8 cellular contexts compared by ENCODE assay signal in genomic region chr16:23504453-23505179, GRCh38. TPM values are rescaled to one million over a fixed set of nuclear protein-coding genes. Genes with fewer than 3 reads are reported as not detected.
DNase-seq lines count a peak whose midpoint lies in the region; ATAC-seq, FAIRE-seq and TF ChIP-seq lines count a peak whose summit lies in the region.

No MANE protein-coding gene starts in this region.

- peak overlapping the region; percentile 89 for H3K4me2 ChIP-seq in OCI-LY1 (ENCODE audit: low read length)

- H3K4me3 Mint-ChIP-seq in activated T-cell treated with anti-CD3 and anti-CD28 coated beads, Interleukin-2, amount 50 U/mL, for 4 hours, result peak overlapping the region; percentile 39
- no peak overlapping the region for H3K4me3 Mint-ChIP-seq in progenitor cell of endocrine pancreas (ENCODE audit: low read depth)

- H3K27me3 ChIP-seq in OCI-LY1 (ENCODE audit: insufficient read depth, low read length), result no peaks in the 10 kb centered on the region

- peaks cover 100% of the 10 kb centered on the region for H3K79me2 ChIP-seq in OCI-LY1 (ENCODE audit: insufficient read depth, low read length)

- H3K36me3 Mint-ChIP-seq in activated T-cell treated with anti-CD3 and anti-CD28 coated beads, Interleukin-2, amount 50 U/mL, for 4 hours (ENCODE audit: insufficient read depth), result peaks cover 18% of the 10 kb centered on the region
- peaks cover 5% of the 10 kb centered on the region for H3K36me3 Mint-ChIP-seq in progenitor cell of endocrine pancreas (ENCODE audit: insufficient read depth)

- H3K36me3 ChIP-seq in OCI-LY1 (ENCODE audit: insufficient read depth, low read length), result peaks cover 44% of the 10 kb centered on the region; the same call in 1 of the 2 replicates

- H3K27ac Mint-ChIP-seq in progenitor cell of endocrine pancreas, result no peak overlapping the region

- H4K20me1 ChIP-seq in OCI-LY1 (ENCODE audit: insufficient read depth, low read length), result no peaks in the 10 kb centered on the region

- peak overlapping the region; percentile 95 for H3K4me3 ChIP-seq in OCI-LY1 (ENCODE audit: low read depth, low read length, poor library complexity, severe bottlenecking)
- H3K4me3 ChIP-seq in fibroblast of mammary gland (ENCODE audit: control insufficient read depth, low read depth, low read length), result no peak overlapping the region

- H3K27ac ChIP-seq in OCI-LY1 (ENCODE audit: low read depth, low read length, poor library complexity, severe bottlenecking), result peak overlapping the region; percentile 84

- FAIRE-seq in urothelium cell line (lab: Jason Lieb, UNC), result no peak

- H2AFZ ChIP-seq in OCI-LY1 (ENCODE audit: low read length), result no peak overlapping the region

- H3K9me3 Mint-ChIP-seq in activated T-cell treated with anti-CD3 and anti-CD28 coated beads, Interleukin-2, amount 50 U/mL, for 4 hours, result no peaks in the 10 kb centered on the region
- H3K9me3 Mint-ChIP-seq in progenitor cell of endocrine pancreas (ENCODE audit: low read depth), result no peaks in the 10 kb centered on the region

- TF ChIP-seq CTCF in OCI-LY1 (IDR thresholded peaks at IDR 0.05; ENCODE audit: low read length) (no peak), fibroblast of mammary gland (conservative IDR thresholded peaks at IDR 0.05; ENCODE audit: control insufficient read depth, insufficient read depth, low read depth, low read length) (no peak), progenitor cell of endocrine pancreas (IDR thresholded peaks at IDR 0.05; ENCODE audit: unreplicated experiment) (peak; percentile 20)

- peaks cover 87% of the 10 kb centered on the region for H3K4me1 Mint-ChIP-seq in activated T-cell treated with anti-CD3 and anti-CD28 coated beads, Interleukin-2, amount 50 U/mL, for 4 hours (ENCODE audit: low read depth)
- peaks cover 21% of the 10 kb centered on the region for H3K4me1 Mint-ChIP-seq in progenitor cell of endocrine pancreas (ENCODE audit: low read depth)

- no peaks in the 10 kb centered on the region for H3K9me2 ChIP-seq in OCI-LY1 (ENCODE audit: low read depth, low read length)

- peak; percentile 54 for DNase-seq in activated T-cell treated with anti-CD3 and anti-CD28 coated beads, Interleukin-2, amount 50 U/mL, for 4 hours
- peak; percentile 97 for DNase-seq in fibroblast of mammary gland (ENCODE audit: low read depth)
- DNase-seq in progenitor cell of endocrine pancreas (ENCODE audit: low spot score, unreplicated experiment), result no peak
- DNase-seq in urothelium cell line (ENCODE audit: low spot score), result peak; percentile 72
- DNase-seq in DMS53 treated with DMSO at 0.1 percent for 48 hours (lab: John Stamatoyannopoulos, UW; ENCODE audit: unreplicated experiment), result no peak

- no peaks in the 10 kb centered on the region for H3K27me3 Mint-ChIP-seq in activated T-cell treated with anti-CD3 and anti-CD28 coated beads, Interleukin-2, amount 50 U/mL, for 4 hours (ENCODE audit: low read depth)
- H3K27me3 Mint-ChIP-seq in progenitor cell of endocrine pancreas, result no peaks in the 10 kb centered on the region

- peak overlapping the region; percentile 24; the same call in 1 of the 2 replicates for H3K9ac ChIP-seq in OCI-LY1 (ENCODE audit: low read length)

- H3K9me3 ChIP-seq in OCI-LY1 (ENCODE audit: low read length), result no peaks in the 10 kb centered on the region

- no peaks in the 10 kb centered on the region for H3F3A ChIP-seq in OCI-LY1 (ENCODE audit: insufficient read depth, low read length)

- peak; percentile 61 for ATAC-seq in GM18502 (IDR thresholded peaks at IDR 0.05; ENCODE audit: poor library complexity, unreplicated experiment)
- peak; percentile 52 for ATAC-seq in HG02852 (IDR thresholded peaks at IDR 0.05; ENCODE audit: unreplicated experiment)
- ATAC-seq in activated T-cell treated with anti-CD3 and anti-CD28 coated beads, Interleukin-2, amount 50 U/mL, for 4 hours, result peak; percentile 92 to 94

- peaks cover 87% of the 10 kb centered on the region for H3K4me1 ChIP-seq in OCI-LY1 (ENCODE audit: insufficient read depth, low read length, severe bottlenecking)

RNA-seq across cellular contexts. Expression of gene GGA2, which starts 5.7 kb away (rescaled TPM):
- total RNA-seq in activated T-cell treated with anti-CD3 and anti-CD28 coated beads, Interleukin-2, amount 50 U/mL, for 4 hours, result 10 to 100 TPM; 66.0 to 82.9 (median 70.0) TPM
- 87.5 and 89.9 TPM in 2 replicates for total RNA-seq in progenitor cell of endocrine pancreas

RNA-seq across cellular contexts. Expression of gene COG7, which starts 51.6 kb away (rescaled TPM):
- 10 to 100 TPM; 18.5 to 21.8 (median 20.0) TPM for total RNA-seq in activated T-cell treated with anti-CD3 and anti-CD28 coated beads, Interleukin-2, amount 50 U/mL, for 4 hours
- 24.9 and 28.3 TPM in 2 replicates for total RNA-seq in progenitor cell of endocrine pancreas

RNA-seq across cellular contexts. Expression of gene EARS2, which starts 52.5 kb away (rescaled TPM):
- 10 to 100 TPM; 30.8 to 37.1 (median 33.3) TPM for total RNA-seq in activated T-cell treated with anti-CD3 and anti-CD28 coated beads, Interleukin-2, amount 50 U/mL, for 4 hours
- total RNA-seq in progenitor cell of endocrine pancreas, result 24.7 and 26.6 TPM in 2 replicates

RNA-seq across cellular contexts. Expression of gene UBFD1, which starts 52.9 kb away (rescaled TPM):
- 10 to 100 TPM; 69.8 to 73.8 (median 70.0) TPM for total RNA-seq in activated T-cell treated with anti-CD3 and anti-CD28 coated beads, Interleukin-2, amount 50 U/mL, for 4 hours
- total RNA-seq in progenitor cell of endocrine pancreas, result 101 and 106 TPM in 2 replicates

Comparison
In these comparisons a context has a peak if more than half of its experiments do, and no peak if none do; other contexts are left out.
1. DNase-seq: peak in activated T-cell treated with anti-CD3 and anti-CD28 coated beads, Interleukin-2, amount 50 U/mL, for 4 hours (single experiment), fibroblast of mammary gland (single experiment) and urothelium cell line (single experiment); none in progenitor cell of endocrine pancreas (single experiment) and DMS53 treated with DMSO at 0.1 percent for 48 hours (single experiment).
2. Peak in every context shown above with its lines, with median percentiles within 50 percentile points of each other: ATAC-seq.